ENCODE assay signal across 25 cellular contexts in the genomic region with DNA sequence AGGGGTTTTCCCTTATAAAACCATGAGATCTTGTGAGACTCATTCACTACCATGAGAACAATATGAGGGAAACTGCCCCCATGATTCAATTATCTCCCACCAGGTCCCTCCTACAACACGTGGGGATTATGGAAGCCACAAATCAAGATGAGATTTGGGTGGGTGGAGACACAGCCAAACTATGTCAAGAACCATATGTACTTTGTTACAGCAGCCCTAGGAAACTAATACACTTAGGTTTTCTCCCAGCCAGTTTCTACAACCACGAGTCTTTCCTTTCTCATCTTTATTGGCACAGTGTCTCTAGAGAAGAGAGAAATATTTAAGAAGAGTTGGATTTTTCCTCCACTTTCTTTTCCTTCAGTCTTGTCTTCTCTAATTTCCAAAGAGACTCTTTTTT.
DNase-seq lines count a peak whose midpoint lies in the region; ATAC-seq, FAIRE-seq and TF ChIP-seq lines count a peak whose summit lies in the region.
"Had no signal": no experiment of that assay in that cellular context is flagged by ENCODE, and none has a peak within 500 bp of the region (broad histone marks: within the 10 kb centered on the region; RNA-seq: fewer than 3 reads in every experiment).

No MANE protein-coding gene starts in this region.

- no peak for TF ChIP-seq CTCF in progenitor cell of endocrine pancreas (IDR thresholded peaks at IDR 0.05; ENCODE audit: unreplicated experiment)

- intact Hi-C loops in activated naive CD4-positive, alpha-beta T cell treated with anti-CD3 and anti-CD28 coated beads for 36 hours (cut with micrococcal nuclease), result no loop called here
- intact Hi-C loops in head of caudate nucleus (cut with DNase I), result no loop called here

- peak; percentile 70 for ATAC-seq in activated T-helper 17 cell treated with anti-CD3 and anti-CD28 coated beads, Interleukin-2, amount 50 U/mL, for 72 hours (replicated peaks)
- ATAC-seq in HG03175 (IDR thresholded peaks at IDR 0.05; ENCODE audit: unreplicated experiment), result no peak
- ATAC-seq: CD8-positive, alpha-beta T cell had no signal

- H3K4me1 Mint-ChIP-seq in activated naive CD4-positive, alpha-beta T cell treated with anti-CD3 and anti-CD28 coated beads for 36 hours (ENCODE audit: low read depth), result peaks cover 61% of the 10 kb centered on the region
- peaks cover 20% of the 10 kb centered on the region for H3K4me1 Mint-ChIP-seq in activated naive CD4-positive, alpha-beta T cell treated with anti-CD3 and anti-CD28 coated beads, Interleukin-2, amount 10 ng/mL, durations not matched to agents 7 days and 5 days
- peaks cover 40% of the 10 kb centered on the region for H3K4me1 Mint-ChIP-seq in activated T-helper 17 cell treated with anti-CD3 and anti-CD28 coated beads, Interleukin-2, amount 50 U/mL, for 72 hours
- peaks cover 44% of the 10 kb centered on the region for H3K4me1 Mint-ChIP-seq in progenitor cell of endocrine pancreas (ENCODE audit: low read depth)

- no peaks in the 10 kb centered on the region for H3K27me3 Mint-ChIP-seq in activated naive CD4-positive, alpha-beta T cell treated with anti-CD3 and anti-CD28 coated beads for 36 hours (ENCODE audit: low read depth)
- no peaks in the 10 kb centered on the region for H3K27me3 Mint-ChIP-seq in activated naive CD4-positive, alpha-beta T cell treated with anti-CD3 and anti-CD28 coated beads, Interleukin-2, amount 10 ng/mL, durations not matched to agents 7 days and 5 days
- no peaks in the 10 kb centered on the region for H3K27me3 Mint-ChIP-seq in activated T-helper 17 cell treated with anti-CD3 and anti-CD28 coated beads, Interleukin-2, amount 50 U/mL, for 72 hours
- H3K27me3 Mint-ChIP-seq in progenitor cell of endocrine pancreas, result no peaks in the 10 kb centered on the region
- H3K27me3 Mint-ChIP-seq: IgD-negative memory B cell had no signal

- peak; percentile 63 for FAIRE-seq in GM19239 (lab: Jason Lieb, UNC)
- FAIRE-seq: GM12891, HTR-8/SVneo, RCC 7860 had no signal

- H3K9me3 Mint-ChIP-seq in activated naive CD4-positive, alpha-beta T cell treated with anti-CD3 and anti-CD28 coated beads for 36 hours, result peaks cover 10% of the 10 kb centered on the region
- peaks cover 13% of the 10 kb centered on the region for H3K9me3 Mint-ChIP-seq in activated naive CD4-positive, alpha-beta T cell treated with anti-CD3 and anti-CD28 coated beads, Interleukin-2, amount 10 ng/mL, durations not matched to agents 7 days and 5 days
- no peaks in the 10 kb centered on the region for H3K9me3 Mint-ChIP-seq in activated T-helper 17 cell treated with anti-CD3 and anti-CD28 coated beads, Interleukin-2, amount 50 U/mL, for 72 hours
- peaks cover 11% of the 10 kb centered on the region for H3K9me3 Mint-ChIP-seq in progenitor cell of endocrine pancreas (ENCODE audit: low read depth)
- H3K9me3 Mint-ChIP-seq: IgD-negative memory B cell had no signal

- CTCF ChIA-PET in activated naive CD4-positive, alpha-beta T cell treated with anti-CD3 and anti-CD28 coated beads for 36 hours (lab: Charles Lee), result no interaction called here
- CTCF ChIA-PET in activated naive CD4-positive, alpha-beta T cell treated with anti-CD3 and anti-CD28 coated beads, Interleukin-2, amount 10 ng/mL, durations not matched to agents 7 days and 5 days (lab: Charles Lee), result no interaction called here

- peak overlapping the region; percentile 33 for H3K27ac Mint-ChIP-seq in activated naive CD4-positive, alpha-beta T cell treated with anti-CD3 and anti-CD28 coated beads for 36 hours
- no peak overlapping the region for H3K27ac Mint-ChIP-seq in activated naive CD4-positive, alpha-beta T cell treated with anti-CD3 and anti-CD28 coated beads, Interleukin-2, amount 10 ng/mL, durations not matched to agents 7 days and 5 days
- peak overlapping the region; percentile 81 for H3K27ac Mint-ChIP-seq in activated T-helper 17 cell treated with anti-CD3 and anti-CD28 coated beads, Interleukin-2, amount 50 U/mL, for 72 hours
- peak overlapping the region; percentile 21 for H3K27ac Mint-ChIP-seq in progenitor cell of endocrine pancreas
- H3K27ac Mint-ChIP-seq: CD8-positive, alpha-beta T cell had no signal

- peaks cover 10% of the 10 kb centered on the region for H3K36me3 Mint-ChIP-seq in activated naive CD4-positive, alpha-beta T cell treated with anti-CD3 and anti-CD28 coated beads for 36 hours (ENCODE audit: low read depth)
- peaks cover 4% of the 10 kb centered on the region for H3K36me3 Mint-ChIP-seq in activated naive CD4-positive, alpha-beta T cell treated with anti-CD3 and anti-CD28 coated beads, Interleukin-2, amount 10 ng/mL, durations not matched to agents 7 days and 5 days
- peaks cover 9% of the 10 kb centered on the region for H3K36me3 Mint-ChIP-seq in activated T-helper 17 cell treated with anti-CD3 and anti-CD28 coated beads, Interleukin-2, amount 50 U/mL, for 72 hours (ENCODE audit: low read depth)
- H3K36me3 Mint-ChIP-seq in progenitor cell of endocrine pancreas (ENCODE audit: insufficient read depth), result peaks cover 5% of the 10 kb centered on the region
- H3K36me3 Mint-ChIP-seq: IgD-negative memory B cell had no signal

- DNase-seq in activated naive CD4-positive, alpha-beta T cell treated with anti-CD3 and anti-CD28 coated beads for 36 hours, result no peak
- DNase-seq in activated naive CD4-positive, alpha-beta T cell treated with anti-CD3 and anti-CD28 coated beads, Interleukin-2, amount 10 ng/mL, durations not matched to agents 7 days and 5 days, result no peak
- no peak for DNase-seq in GM19239 (ENCODE audit: insufficient read length, low spot score)
- DNase-seq in progenitor cell of endocrine pancreas (ENCODE audit: low spot score, unreplicated experiment), result no peak
- no peak for DNase-seq in head of caudate nucleus
- no peak for DNase-seq in NOMO-1 (lab: John Stamatoyannopoulos, UW; ENCODE audit: unreplicated experiment in 2 of 2)
- DNase-seq: ACHN; CD8-positive, alpha-beta T cell; DMS153; GOT3; HCEC 1CT; Karpas-422; MV-4-11; NCI-H1105 treated with DMSO at 0.1 percent for 48 hours; NCI-H1694; NCI-H2081 treated with DMSO at 0.1 percent for 48 hours; NCI-H2171 treated with DMSO at 0.1 percent for 48 hours; NCI-H526; OCI-M1 had no signal

- H3K4me3 Mint-ChIP-seq in activated naive CD4-positive, alpha-beta T cell treated with anti-CD3 and anti-CD28 coated beads for 36 hours, result no peak overlapping the region
- H3K4me3 Mint-ChIP-seq in activated naive CD4-positive, alpha-beta T cell treated with anti-CD3 and anti-CD28 coated beads, Interleukin-2, amount 10 ng/mL, durations not matched to agents 7 days and 5 days, result no peak overlapping the region
- H3K4me3 Mint-ChIP-seq in activated T-helper 17 cell treated with anti-CD3 and anti-CD28 coated beads, Interleukin-2, amount 50 U/mL, for 72 hours, result peak overlapping the region; percentile 46
- H3K4me3 Mint-ChIP-seq in progenitor cell of endocrine pancreas (ENCODE audit: low read depth), result no peak overlapping the region
- H3K4me3 Mint-ChIP-seq: CD8-positive, alpha-beta T cell; IgD-negative memory B cell had no signal
